In genomic region chr2:230007931-230008707, GRCh38 we compare ENCODE assay signal across 8 cellular contexts.
DNase-seq lines count a peak whose midpoint lies in the region; ATAC-seq, FAIRE-seq and TF ChIP-seq lines count a peak whose summit lies in the region.

No MANE protein-coding gene starts in this region.

- peak; percentile 20 for FAIRE-seq in pancreas (lab: Jason Lieb, UNC)

- intact Hi-C loops in pancreas (cut with DNase I) = loop anchor here in 1 of 3 donors (5.0 to 10.0 kb wide), 2 partner anchors 147 to 604 kb away; no protein-coding TSS in a partner anchor

- TF ChIP-seq CTCF in pancreas (IDR thresholded peaks at IDR 0.05) (peak; percentile 47 to 75 (median 68)), thoracic aorta (IDR thresholded peaks at IDR 0.05) (peak; percentile 62)

- no peaks in the 10 kb centered on the region for H3K9me3 ChIP-seq in SK-N-MC (ENCODE audit: low read depth, low read length)
- no peaks in the 10 kb centered on the region for H3K9me3 ChIP-seq in pancreas
- no peaks in the 10 kb centered on the region for H3K9me3 ChIP-seq in thoracic aorta

- ATAC-seq in pancreas (peak in 3 of 4 donors; percentile 70 to 87 (median 80)), thoracic aorta (ENCODE audit: insufficient number of reproducible peaks, low FRiP score, low read depth) (no peak)

- WGBS in pancreas, 2 donors = 48 to 53% methylated on average over 12 of the region's 12 CpGs

- peak; percentile 51 for DNase-seq in NCI-H1436 (lab: John Stamatoyannopoulos, UW)
- no peak for DNase-seq in NCI-H1436 treated with DMSO at 0.1 percent for 48 hours (lab: John Stamatoyannopoulos, UW)
- peak; percentile 69 for DNase-seq in M059J (ENCODE audit: low read depth)
- DNase-seq in SK-N-MC (ENCODE audit: low read depth, low spot score) = peak; percentile 61
- peak; percentile 84 for DNase-seq in activated naive CD4-positive, alpha-beta T cell treated with Interleukin-2 at 50 U/mL for 16 hours
- peak; percentile 58 for DNase-seq in globus pallidus (ENCODE audit: low spot score)
- DNase-seq in pancreas = peak; percentile 35 to 90 (median 62)
- DNase-seq in thoracic aorta (ENCODE audit: low spot score) = peak; percentile 16

- H3K36me3 ChIP-seq in SK-N-MC (ENCODE audit: insufficient read depth, low read length) = no peaks in the 10 kb centered on the region
- H3K36me3 ChIP-seq in pancreas = no peaks in the 10 kb centered on the region
- H3K36me3 ChIP-seq in thoracic aorta = no peaks in the 10 kb centered on the region

- H3K27me3 ChIP-seq in pancreas = no peaks in the 10 kb centered on the region
- H3K27me3 ChIP-seq in thoracic aorta (replicated peaks; ENCODE audit: insufficient read depth) = no peaks in the 10 kb centered on the region

- H3K4me3 ChIP-seq in SK-N-MC (0 out of 2 replicates have a peak overlapping the region, but pooled peaks have one; percentile 17), pancreas (peak overlapping the region in 1 of 4 donors; percentile 2), thoracic aorta (peak overlapping the region; percentile 49)

- H3K4me1 ChIP-seq in pancreas (no peaks in the 10 kb centered on the region), thoracic aorta (ENCODE audit: control insufficient read depth in 1 of 2, low read depth in 2 of 2) (peaks cover 0 to 8% of the 10 kb centered on the region in 2 donors)

- H3K27ac ChIP-seq in SK-N-MC = no peak overlapping the region
- no peak overlapping the region for H3K27ac ChIP-seq in pancreas
- no peak overlapping the region for H3K27ac ChIP-seq in thoracic aorta

- H3K9ac ChIP-seq in SK-N-MC (ENCODE audit: insufficient read length) = no peak overlapping the region
